Comparison of ENCODE assay signal across 32 cellular contexts in the genomic region with DNA sequence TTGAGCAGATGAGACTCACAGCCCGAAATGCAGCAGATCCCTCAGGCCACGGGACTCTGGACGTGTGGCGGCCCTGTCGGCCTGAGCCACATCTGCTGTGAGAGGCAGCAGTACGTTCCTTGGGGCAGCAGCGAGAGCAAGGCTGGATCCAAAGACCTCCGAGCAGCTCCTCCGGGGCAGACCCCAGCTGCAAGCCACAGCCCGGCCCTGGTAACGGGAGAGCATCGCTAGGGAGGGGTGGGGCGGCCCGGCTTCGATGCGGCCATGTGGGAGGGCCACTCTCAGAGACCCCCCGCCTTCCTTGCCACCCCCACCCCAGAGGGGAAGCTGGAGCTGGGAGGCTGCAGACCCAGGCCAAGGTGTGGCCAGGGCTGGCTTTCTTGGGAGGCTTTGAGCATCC. TPM values are rescaled to one million over a fixed set of nuclear protein-coding genes. Genes with fewer than 3 reads are reported as not detected.
"Had no signal": no experiment of that assay in that cellular context is flagged by ENCODE, and none has a peak within 500 bp of the region (broad histone marks: within the 10 kb centered on the region; RNA-seq: fewer than 3 reads in every experiment).

No MANE protein-coding gene starts in this region.

- H3K4me2 ChIP-seq: hepatocyte had no signal

- H3K4me3 ChIP-seq: colonic mucosa, esophagus squamous epithelium, gastrocnemius medialis, hepatocyte, left lung, lower lobe of right lung, mucosa of descending colon had no signal

- H2AFZ ChIP-seq: hepatocyte had no signal

- H3K27ac ChIP-seq: colonic mucosa, epithelial cell of prostate, esophagus squamous epithelium, gastrocnemius medialis, hepatocyte, left lung, lower lobe of right lung had no signal

- H3K27me3 Mint-ChIP-seq: effector memory CD8-positive, alpha-beta T cell had no signal

- H3K27me3 ChIP-seq: colonic mucosa, hepatocyte had no signal

- H3K4me1 Mint-ChIP-seq: endodermal cell had no signal

- FAIRE-seq: endometrium had no signal

- H3K9me3 ChIP-seq: colonic mucosa, gastrocnemius medialis, mucosa of descending colon had no signal

- H3K4me3 Mint-ChIP-seq: dendritic cell treated with granulocyte-macrophage colony-stimulating factor and Interleukin-4, amounts not matched to agents 40 ng/mL and 50 ng/mL, for 4 days; effector memory CD8-positive, alpha-beta T cell; endodermal cell; immature natural killer cell; mesothelial cell of epicardium had no signal

- H3K9me3 Mint-ChIP-seq: dendritic cell treated with granulocyte-macrophage colony-stimulating factor and Interleukin-4, amounts not matched to agents 40 ng/mL and 50 ng/mL, for 4 days; effector memory CD8-positive, alpha-beta T cell; immature natural killer cell had no signal

- H3K27ac Mint-ChIP-seq: dendritic cell treated with granulocyte-macrophage colony-stimulating factor and Interleukin-4, amounts not matched to agents 40 ng/mL and 50 ng/mL, for 4 days; effector memory CD8-positive, alpha-beta T cell; endodermal cell; immature natural killer cell; mesothelial cell of epicardium had no signal

- DNase-seq: colonic mucosa; cortex of kidney; effector CD8-positive, alpha-beta T cell; effector memory CD8-positive, alpha-beta T cell; endodermal cell; erythroblast; esophagus squamous epithelium; foreskin fibroblast; foreskin melanocyte; gastrocnemius medialis; glutamatergic neuron; head of caudate nucleus; hypothalamus; immature natural killer cell; islet precursor cell; left cardiac atrium; left ventricle myocardium superior; lower lobe of right lung; mesenchymal stem cell had no signal

- ATAC-seq: effector memory CD8-positive, alpha-beta T cell; esophagus mucosa; gastrocnemius medialis; left cardiac atrium; left lung; left ventricle myocardium superior; lower lobe of right lung; mucosa of descending colon had no signal

- H3K4me1 ChIP-seq: colonic mucosa, esophagus squamous epithelium, gastrocnemius medialis, left lung, lower lobe of right lung had no signal

- H3K36me3 ChIP-seq: colonic mucosa, gastrocnemius medialis had no signal

RNA-seq across cellular contexts. Expression of a gene that starts 48.8 kb away (rescaled TPM):
- total RNA-seq: chondrocyte, endodermal cell, glomerular endothelial cell, hepatocyte, kidney epithelial cell, mesenteric fat pad, mucosa of descending colon, myocyte had no signal
- polyA plus RNA-seq: hepatocyte, immature natural killer cell had no signal
